Comparison of ENCODE assay signal across 8 cellular contexts in genomic region chr15:74889882-74890768, GRCh38. TPM values are rescaled to one million over a fixed set of nuclear protein-coding genes. Genes with fewer than 3 reads are reported as not detected.
DNase-seq lines count a peak whose midpoint lies in the region; ATAC-seq, FAIRE-seq and TF ChIP-seq lines count a peak whose summit lies in the region.

Gene MPI, plus strand, starts transcription at chr15:74890042. Its CDS starts 32 bp downstream, at chr15:74890074.

- peak; percentile 95 for ATAC-seq in HG02759 (IDR thresholded peaks at IDR 0.05; ENCODE audit: unreplicated experiment)

- H3K4me3 ChIP-seq in right atrium auricular region (peak within 1 kb of the TSS; percentile 83 to 88), urinary bladder (ENCODE audit: low read depth, low read length) (peak within 1 kb of the TSS; percentile 82)

- peak; percentile 98 for TF ChIP-seq POLR2A in GM12892 (IDR thresholded peaks at IDR 0.05; ENCODE audit: low read depth, low read length)

- peak within 1 kb of the TSS; percentile 85 to 91 for H3K27ac ChIP-seq in right atrium auricular region
- H3K27ac ChIP-seq in urinary bladder (ENCODE audit: low read depth): peak within 1 kb of the TSS; percentile 52

- peak in 1 of 2 donors; percentile 45 for TF ChIP-seq CTCF in right atrium auricular region (IDR thresholded peaks at IDR 0.05)

- H3K36me3 ChIP-seq in right atrium auricular region (peaks cover 15% of the 10 kb centered on the region), urinary bladder (ENCODE audit: insufficient read depth) (no peaks in the 10 kb centered on the region)

- H3K27me3 ChIP-seq in right atrium auricular region: no peaks in the 10 kb centered on the region

- peak; percentile 98 for DNase-seq in GM12892 (ENCODE audit: insufficient read length)
- DNase-seq in NCI-H146 treated with DMSO at 0.1 percent for 48 hours (lab: John Stamatoyannopoulos, UW; ENCODE audit: unreplicated experiment): peak; percentile 21
- DNase-seq in T-helper 22 cell (ENCODE audit: low read depth): peak; percentile 74
- DNase-seq in anterior cingulate cortex (lab: John Stamatoyannopoulos, UW): peak in 57 of 58 donors; percentile 20 to 93 (median 80)
- DNase-seq in right atrium auricular region (ENCODE audit: low spot score): peak; percentile 89
- DNase-seq in pulmonary artery endothelial cell (ENCODE audit: low read depth, low spot score): no peak

- peak; percentile 83 for FAIRE-seq in GM12892 (lab: Jason Lieb, UNC)

- no peaks in the 10 kb centered on the region for H3K9me3 ChIP-seq in right atrium auricular region

- H3K4me1 ChIP-seq in right atrium auricular region (peaks cover 0 to 30% of the 10 kb centered on the region in 2 donors), urinary bladder (ENCODE audit: insufficient read depth) (no peaks in the 10 kb centered on the region)

- 1% methylated on average over 48 of the region's 48 CpGs for WGBS in urinary bladder

RNA-seq across cellular contexts. Expression of gene MPI, which starts in this region (rescaled TPM):
- polyA plus RNA-seq in GM12892 (2012; ENCODE audit: missing spikeins): 73.3 TPM
- total RNA-seq in right atrium auricular region (100 to 1,000 TPM in 1 of 2 donors, 10 to 100 TPM in 1; 59.3 to 131 TPM), pulmonary artery endothelial cell (57.3 and 64.3 TPM in 2 replicates), urinary bladder (33.6 TPM)
- 37.4 TPM for polyA plus RNA-seq in urinary bladder
